Comparison of ENCODE assay signal across 24 cellular contexts in the genomic region with DNA sequence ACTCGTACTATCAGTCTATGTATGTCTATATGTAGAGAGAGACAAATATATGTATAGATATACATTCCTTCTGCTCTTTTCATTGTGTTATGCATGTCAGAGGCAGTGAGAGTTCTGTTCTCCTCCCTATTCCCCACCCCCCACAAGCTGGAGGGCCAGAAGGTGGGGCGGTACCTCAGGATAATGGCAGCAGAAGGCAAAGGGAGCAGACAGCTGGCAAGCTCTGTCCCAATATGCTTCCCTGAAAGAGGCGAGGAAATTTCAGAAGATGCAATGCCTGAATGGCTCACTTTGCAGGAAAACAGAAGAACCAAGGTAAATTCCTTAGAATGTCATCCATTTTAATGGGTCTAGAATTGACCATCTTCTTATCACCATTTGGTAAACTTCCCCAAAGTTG.
A peak's percentile ranks its signal among the peaks of the same experiment; 100 is the strongest.
DNase-seq lines count a peak whose midpoint lies in the region; FAIRE-seq and TF ChIP-seq lines count a peak whose summit lies in the region.
"Had no signal": no experiment of that assay in that cellular context is flagged by ENCODE, and none has a peak within 500 bp of the region (broad histone marks: within the 10 kb centered on the region; RNA-seq: fewer than 3 reads in every experiment).

No MANE protein-coding gene starts in this region.

- H3K36me3 Mint-ChIP-seq in CD8-positive, alpha-beta memory T cell = no peaks in the 10 kb centered on the region
- peaks cover 10% of the 10 kb centered on the region for H3K36me3 Mint-ChIP-seq in glutamatergic neuron (ENCODE audit: unreplicated experiment)

- H3K36me3 ChIP-seq in CD8-positive, alpha-beta memory T cell (ENCODE audit: insufficient read depth, low read length) = no peaks in the 10 kb centered on the region
- H3K36me3 ChIP-seq in brain microvascular endothelial cell (replicated peaks) (no peaks in the 10 kb centered on the region), BE2C (no peaks in the 10 kb centered on the region)
- H3K36me3 ChIP-seq: left lung, SJCRH30, transverse colon had no signal

- H3K4me3 ChIP-seq in CD8-positive, alpha-beta memory T cell (ENCODE audit: low read length) = no peak overlapping the region
- H3K4me3 ChIP-seq in NB4 (ENCODE audit: low read depth, low read length) = peak overlapping the region; percentile 81
- H3K4me3 ChIP-seq in brain microvascular endothelial cell (ENCODE audit: low read depth, low read length) = no peak overlapping the region
- no peak overlapping the region for H3K4me3 ChIP-seq in BE2C (ENCODE audit: low read depth, low read length)
- H3K4me3 ChIP-seq: A549, hepatocyte, left lung, SJCRH30, skin epidermis, transverse colon had no signal

- peaks cover 0 to 9% (median 1%) of the 10 kb centered on the region in 5 donors for H3K9me3 Mint-ChIP-seq in CD8-positive, alpha-beta memory T cell
- H3K9me3 Mint-ChIP-seq in glutamatergic neuron (ENCODE audit: unreplicated experiment) = peaks cover 19% of the 10 kb centered on the region

- POLR2A ChIA-PET in CD8-positive, alpha-beta memory T cell (lab: Charles Lee) = no interaction called here

- in situ Hi-C loops in brain microvascular endothelial cell (cut with HindIII; ENCODE audit: low pct_ligation_motif_present, low sequenced_read_pairs) = no loop called here
- in situ Hi-C loops in GM13977 (cut with MboI; ENCODE audit: low pct_unique_long_range_greater_than_20kb, low sequenced_read_pairs, unreplicated experiment) = no loop called here

- no peaks in the 10 kb centered on the region for H3K4me1 Mint-ChIP-seq in CD8-positive, alpha-beta memory T cell
- peaks cover 36% of the 10 kb centered on the region for H3K4me1 Mint-ChIP-seq in glutamatergic neuron (ENCODE audit: low read depth, unreplicated experiment)

- no peaks in the 10 kb centered on the region for H3K4me1 ChIP-seq in CD8-positive, alpha-beta memory T cell (ENCODE audit: insufficient read depth, low read length)
- peaks cover 3% of the 10 kb centered on the region; the same call in 1 of the 2 replicates for H3K4me1 ChIP-seq in BE2C
- H3K4me1 ChIP-seq: A549, left lung had no signal

- H3K27me3 Mint-ChIP-seq in CD8-positive, alpha-beta memory T cell = no peaks in the 10 kb centered on the region
- H3K27me3 Mint-ChIP-seq in glutamatergic neuron (ENCODE audit: unreplicated experiment) = peaks cover 10% of the 10 kb centered on the region
- H3K27me3 Mint-ChIP-seq: activated T-cell treated with anti-CD3 and anti-CD28 coated beads, Interleukin-2, amount 50 U/mL, for 24 hours; B cell had no signal

- CTCF ChIA-PET in CD8-positive, alpha-beta memory T cell (lab: Charles Lee) = no interaction called here

- H3K4me3 Mint-ChIP-seq in CD8-positive, alpha-beta memory T cell = no peak overlapping the region
- H3K4me3 Mint-ChIP-seq in glutamatergic neuron (ENCODE audit: unreplicated experiment) = peak overlapping the region; percentile 76
- H3K4me3 Mint-ChIP-seq: activated T-cell treated with anti-CD3 and anti-CD28 coated beads, Interleukin-2, amount 50 U/mL, for 24 hours; B cell had no signal

- peak; percentile 60 for TF ChIP-seq POLR2A in NB4 (IDR thresholded peaks at IDR 0.05; ENCODE audit: extremely low read depth, insufficient read length)

- FAIRE-seq in urothelium cell line (lab: Jason Lieb, UNC) = no peak
- FAIRE-seq: A549, GM12892 had no signal

- no peak for DNase-seq in CD8-positive, alpha-beta memory T cell
- DNase-seq in NB4 (ENCODE audit: low read depth) (peak; percentile 82), NCI-H524 treated with DMSO at 0.1 percent for 48 hours (lab: John Stamatoyannopoulos, UW) (peak; percentile 55), glutamatergic neuron (peak; percentile 87), urothelium cell line (ENCODE audit: low spot score) (no peak), brain microvascular endothelial cell (no peak), BE2C (no peak), GM13977 (ENCODE audit: low spot score) (no peak)
- DNase-seq: activated CD4-positive, alpha-beta T cell treated with anti-CD3 and anti-CD28 coated beads for 48 hours; activated T-cell treated with anti-CD3 and anti-CD28 coated beads, Interleukin-2, amount 50 U/mL, for 24 hours; effector CD4-positive, alpha-beta T cell; left lung; mesendoderm; NK-92 treated with Interleukin-12 subunit alpha and Interleukin-12 subunit beta, amount 100 ng/mL, for 24 hours; nucleus accumbens; SJCRH30; stimulated activated CD4-positive, alpha-beta T cell treated with anti-CD3 and anti-CD28 coated beads, Interleukin-1b, Interleukin-23, amount 100 ng/mL, for 48 hours; T-helper 1 cell; transverse colon had no signal

- H3K27ac Mint-ChIP-seq in CD8-positive, alpha-beta memory T cell = no peak overlapping the region
- peak overlapping the region; percentile 99 for H3K27ac Mint-ChIP-seq in glutamatergic neuron (ENCODE audit: unreplicated experiment)
- H3K27ac Mint-ChIP-seq: activated T-cell treated with anti-CD3 and anti-CD28 coated beads, Interleukin-2, amount 50 U/mL, for 24 hours; B cell had no signal

- H3K27ac ChIP-seq in CD8-positive, alpha-beta memory T cell (ENCODE audit: low read depth, low read length) = peak overlapping the region; percentile 78
- H3K27ac ChIP-seq in brain microvascular endothelial cell = no peak overlapping the region
- H3K27ac ChIP-seq: A549, left lung, SJCRH30, skin epidermis had no signal

- no peaks in the 10 kb centered on the region for H3K27me3 ChIP-seq in CD8-positive, alpha-beta memory T cell (ENCODE audit: insufficient read depth, low read length, poor library complexity, severe bottlenecking)
- H3K27me3 ChIP-seq in brain microvascular endothelial cell (replicated peaks) = no peaks in the 10 kb centered on the region
- no peaks in the 10 kb centered on the region for H3K27me3 ChIP-seq in BE2C
- H3K27me3 ChIP-seq: hepatocyte, left lung, SJCRH30, transverse colon had no signal

- H3K9me3 ChIP-seq in CD8-positive, alpha-beta memory T cell (ENCODE audit: low read length) = no peaks in the 10 kb centered on the region
- H3K9me3 ChIP-seq in BE2C = no peaks in the 10 kb centered on the region
- H3K9me3 ChIP-seq: A549 had no signal

- no peak for TF ChIP-seq CTCF in NB4 (IDR thresholded peaks at IDR 0.05; ENCODE audit: low read depth, low read length)
- no peak for TF ChIP-seq CTCF in glutamatergic neuron (IDR thresholded peaks at IDR 0.05; ENCODE audit: partially characterized antibody, unreplicated experiment)
- TF ChIP-seq CTCF in brain microvascular endothelial cell (IDR thresholded peaks at IDR 0.05; ENCODE audit: low read depth, low read length, missing control alignments) = no peak
- no peak for TF ChIP-seq CTCF in BE2C (IDR thresholded peaks at IDR 0.05; ENCODE audit: low read depth, low read length)
- no peak for TF ChIP-seq CTCF in GM13977 (IDR thresholded peaks at IDR 0.05; ENCODE audit: extremely low read depth, insufficient read depth, missing control alignments)

Comparison
In these comparisons a context has a peak if more than half of its experiments do, and no peak if none do; other contexts are left out.
1. DNase-seq: peak in NB4 (single experiment), NCI-H524 treated with DMSO at 0.1 percent for 48 hours (single experiment) and glutamatergic neuron (single experiment); none in CD8-positive, alpha-beta memory T cell (0 of 5), urothelium cell line (single experiment), brain microvascular endothelial cell (single experiment), BE2C (single experiment) and GM13977 (single experiment).